1 cellular context compared by ENCODE assay signal in genomic region chr5:117559005-117559844, GRCh38.
TF ChIP-seq lines count a peak whose summit lies in the region.

No MANE protein-coding gene starts in this region.

TF ChIP-seq in GM23338, 12 proteins besides CTCF, POLR2A, EP300 and RAD21 (continued from another document):
- TF ChIP-seq ZNF462 (CRISPR knock-in tag; IDR thresholded peaks at IDR 0.05) (no peak), POLR2AphosphoS5 (IDR thresholded peaks at IDR 0.05; ENCODE audit: low read depth) (no peak), ETS1 (IDR thresholded peaks at IDR 0.05) (no peak), EZH2phosphoT487 (IDR thresholded peaks at IDR 0.05; ENCODE audit: unreplicated experiment) (no peak), ZNF114 (CRISPR knock-in tag; IDR thresholded peaks at IDR 0.05) (no peak), REST (IDR thresholded peaks at IDR 0.05; ENCODE audit: unreplicated experiment) (no peak), ZNF331 (CRISPR knock-in tag; IDR thresholded peaks at IDR 0.05; ENCODE audit: low read depth) (no peak), JUNB (IDR thresholded peaks at IDR 0.05; ENCODE audit: unreplicated experiment) (no peak)
